33 cellular contexts compared by ENCODE assay signal in genomic region chr19:46308510-46308909, GRCh38. TPM values are rescaled to one million over a fixed set of nuclear protein-coding genes. Genes with fewer than 3 reads are reported as not detected.
"Had no signal": no experiment of that assay in that cellular context is flagged by ENCODE, and none has a peak within 500 bp of the region (broad histone marks: within the 10 kb centered on the region; RNA-seq: fewer than 3 reads in every experiment).

No MANE protein-coding gene starts in this region.

- H3K27me3 Mint-ChIP-seq: activated CD8-positive, alpha-beta T cell treated with anti-CD3 and anti-CD28 coated beads for 36 hours; activated naive CD4-positive, alpha-beta T cell treated with anti-CD3 and anti-CD28 coated beads, Interleukin-2, amount 50 U/mL, for 24 hours; activated naive CD8-positive, alpha-beta T cell treated with anti-CD3 and anti-CD28 coated beads for 36 hours; activated T-helper 17 cell treated with anti-CD3 and anti-CD28 coated beads, Interleukin-2, amount 50 U/mL, for 72 hours; T-helper 17 cell had no signal

- H3K4me3 ChIP-seq: adrenal gland, body of pancreas, coronary artery, dorsolateral prefrontal cortex, gastrocnemius medialis had no signal

- H3K4me3 Mint-ChIP-seq: activated B cell treated with CpG ODN at 0.5 μM for 24 hours; activated CD8-positive, alpha-beta T cell treated with anti-CD3 and anti-CD28 coated beads for 36 hours; activated naive CD4-positive, alpha-beta T cell treated with anti-CD3 and anti-CD28 coated beads for 36 hours; activated naive CD4-positive, alpha-beta T cell treated with anti-CD3 and anti-CD28 coated beads, Interleukin-2, amount 50 U/mL, for 24 hours; activated naive CD8-positive, alpha-beta T cell treated with anti-CD3 and anti-CD28 coated beads for 36 hours; activated naive CD8-positive, alpha-beta T cell treated with anti-CD3 and anti-CD28 coated beads, Interleukin-2, amount 50 U/mL, for 24 hours; activated T-cell treated with anti-CD3 and anti-CD28 coated beads, Interleukin-2, amount 50 U/mL, for 4 hours; activated T-helper 17 cell treated with anti-CD3 and anti-CD28 coated beads, Interleukin-2, amount 50 U/mL, for 72 hours; dendritic cell treated with granulocyte-macrophage colony-stimulating factor and Interleukin-4, amounts not matched to agents 40 ng/mL and 50 ng/mL, for 4 days; endodermal cell; T-helper 17 cell; T-helper 2 cell treated with Interferon-gamma antibody and Interleukin-4, amounts not matched to agents 5 μg/mL and 100 μg/mL, for 36 hours had no signal

- H3K4me1 ChIP-seq: foreskin keratinocyte, gastrocnemius medialis had no signal

- H3K27ac ChIP-seq: adrenal gland, body of pancreas, coronary artery, foreskin keratinocyte, gastrocnemius medialis, WERI-Rb-1 had no signal

- H3K4me1 Mint-ChIP-seq: activated B cell treated with CpG ODN at 0.5 μM for 24 hours; activated naive CD4-positive, alpha-beta T cell treated with anti-CD3 and anti-CD28 coated beads, Interleukin-2, amount 50 U/mL, for 24 hours; activated naive CD8-positive, alpha-beta T cell treated with anti-CD3 and anti-CD28 coated beads for 36 hours; activated naive CD8-positive, alpha-beta T cell treated with anti-CD3 and anti-CD28 coated beads, Interleukin-2, amount 50 U/mL, for 24 hours; activated T-helper 17 cell treated with anti-CD3 and anti-CD28 coated beads, Interleukin-2, amount 50 U/mL, for 72 hours had no signal

- H3K36me3 Mint-ChIP-seq: activated naive CD8-positive, alpha-beta T cell treated with anti-CD3 and anti-CD28 coated beads for 36 hours had no signal

- H3K27me3 ChIP-seq: adrenal gland, body of pancreas, dorsolateral prefrontal cortex, foreskin keratinocyte, gastrocnemius medialis had no signal

- H3K9me3 ChIP-seq: adrenal gland, body of pancreas, gastrocnemius medialis had no signal

- H3K36me3 ChIP-seq: WERI-Rb-1 had no signal

- H3K27ac Mint-ChIP-seq: activated B cell treated with CpG ODN at 0.5 μM for 24 hours; activated CD8-positive, alpha-beta T cell treated with anti-CD3 and anti-CD28 coated beads for 36 hours; activated naive CD4-positive, alpha-beta T cell treated with anti-CD3 and anti-CD28 coated beads for 36 hours; activated naive CD4-positive, alpha-beta T cell treated with anti-CD3 and anti-CD28 coated beads, Interleukin-2, amount 50 U/mL, for 24 hours; activated naive CD8-positive, alpha-beta T cell treated with anti-CD3 and anti-CD28 coated beads for 36 hours; activated naive CD8-positive, alpha-beta T cell treated with anti-CD3 and anti-CD28 coated beads, Interleukin-2, amount 50 U/mL, for 24 hours; activated T-helper 17 cell treated with anti-CD3 and anti-CD28 coated beads, Interleukin-2, amount 50 U/mL, for 72 hours; dendritic cell treated with granulocyte-macrophage colony-stimulating factor and Interleukin-4, amounts not matched to agents 40 ng/mL and 50 ng/mL, for 4 days; endodermal cell; T-helper 2 cell treated with Interferon-gamma antibody and Interleukin-4, amounts not matched to agents 5 μg/mL and 100 μg/mL, for 36 hours had no signal

- H3K9me3 Mint-ChIP-seq: activated naive CD4-positive, alpha-beta T cell treated with anti-CD3 and anti-CD28 coated beads, Interleukin-2, amount 50 U/mL, for 24 hours; activated T-helper 17 cell treated with anti-CD3 and anti-CD28 coated beads, Interleukin-2, amount 50 U/mL, for 72 hours had no signal

- ATAC-seq: activated CD4-positive, CD25-positive, alpha-beta regulatory T cell treated with anti-CD3 and anti-CD28 coated beads, Interleukin-2, amount 50 U/mL, for 24 hours; activated CD8-positive, alpha-beta T cell treated with anti-CD3 and anti-CD28 coated beads for 36 hours; activated naive CD8-positive, alpha-beta T cell treated with anti-CD3 and anti-CD28 coated beads, Interleukin-2, amount 50 U/mL, for 24 hours; activated T-cell treated with anti-CD3 and anti-CD28 coated beads, Interleukin-2, amount 50 U/mL, for 4 hours; activated T-helper 17 cell treated with anti-CD3 and anti-CD28 coated beads, Interleukin-2, amount 50 U/mL, for 72 hours; body of pancreas; esophagus mucosa; foreskin keratinocyte; gastrocnemius medialis; T-helper 17 cell had no signal

- DNase-seq: activated B cell treated with CpG ODN at 0.5 μM for 24 hours; activated CD4-positive, alpha-beta T cell treated with anti-CD3 and anti-CD28 coated beads for 48 hours; activated CD4-positive, alpha-beta T cell treated with anti-CD3 and anti-CD28 coated beads, Interleukin-2, amount 50 U/mL, for 1 hour; activated CD4-positive, alpha-beta T cell treated with anti-CD3 and anti-CD28 coated beads, Interleukin-2, amount 50 U/mL, for 48 hours; activated CD8-positive, alpha-beta memory T cell treated with anti-CD3 and anti-CD28 coated beads for 24 hours; activated CD8-positive, alpha-beta T cell treated with anti-CD3 and anti-CD28 coated beads for 36 hours; activated effector memory CD4-positive, alpha-beta T cell treated with Interleukin-2 at 50 U/mL for 16 hours; activated naive CD4-positive, alpha-beta T cell treated with anti-CD3 and anti-CD28 coated beads for 36 hours; activated naive CD8-positive, alpha-beta T cell treated with anti-CD3 and anti-CD28 coated beads for 36 hours; activated naive CD8-positive, alpha-beta T cell treated with anti-CD3 and anti-CD28 coated beads, Interleukin-2, amount 50 U/mL, for 24 hours; activated T-cell treated with anti-CD3 and anti-CD28 coated beads, Interleukin-2, amount 50 U/mL, for 4 hours; adrenal gland; amygdala; body of pancreas; central memory CD4-positive, alpha-beta T cell; cerebellar nuclear complex; dorsolateral prefrontal cortex; effector memory CD4-positive, alpha-beta T cell; endodermal cell; foreskin keratinocyte; gastrocnemius medialis; head of caudate nucleus; T-helper 1 cell; T-helper 17 cell; T1000; WERI-Rb-1 had no signal

RNA-seq across cellular contexts. Expression of gene HIF3A, which starts 11.7 kb away (rescaled TPM):
- total RNA-seq: activated B cell treated with CpG ODN at 0.5 μM for 24 hours; activated CD8-positive, alpha-beta T cell treated with anti-CD3 and anti-CD28 coated beads for 36 hours; activated naive CD4-positive, alpha-beta T cell treated with anti-CD3 and anti-CD28 coated beads for 36 hours; activated naive CD8-positive, alpha-beta T cell treated with anti-CD3 and anti-CD28 coated beads for 36 hours; activated T-helper 17 cell treated with anti-CD3 and anti-CD28 coated beads, Interleukin-2, amount 50 U/mL, for 72 hours; foreskin keratinocyte; T-helper 17 cell had no signal
